9 cellular contexts compared by ENCODE assay signal in the genomic region with DNA sequence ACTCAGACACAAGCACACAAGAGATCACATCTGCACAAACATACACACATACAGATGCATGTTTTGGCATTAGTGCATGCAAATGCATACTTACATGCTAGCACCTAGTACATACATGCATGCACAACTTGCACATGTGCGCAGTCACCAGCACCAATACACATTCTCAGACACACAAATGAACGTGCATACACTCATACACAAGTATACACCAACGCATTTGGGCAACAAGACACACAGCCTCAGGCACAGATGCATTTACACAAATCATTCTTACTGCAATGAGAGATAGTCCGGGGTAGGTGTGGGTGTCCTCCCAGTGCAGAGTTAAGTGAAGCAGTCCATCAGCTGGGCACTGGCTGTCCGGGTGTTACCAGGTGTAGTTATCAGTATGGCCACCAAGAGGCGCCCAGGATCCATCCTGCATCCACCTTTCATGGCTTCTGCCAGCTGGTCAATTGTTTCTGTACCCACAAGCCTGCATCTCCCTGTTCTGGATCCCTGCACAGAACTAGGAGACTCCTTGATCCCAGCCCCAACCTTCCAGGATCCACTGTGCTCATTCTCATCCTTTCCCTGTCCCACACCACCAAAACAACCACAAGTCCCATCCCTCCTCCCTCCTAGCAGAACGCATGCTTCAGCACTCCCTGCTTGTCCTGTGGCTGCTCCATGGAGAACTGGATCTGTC. TPM values are rescaled to one million over a fixed set of nuclear protein-coding genes. Genes with fewer than 3 reads are reported as not detected.
DNase-seq lines count a peak whose midpoint lies in the region; ATAC-seq, FAIRE-seq and TF ChIP-seq lines count a peak whose summit lies in the region.
"Had no signal": no experiment of that assay in that cellular context is flagged by ENCODE, and none has a peak within 500 bp of the region (broad histone marks: within the 10 kb centered on the region; RNA-seq: fewer than 3 reads in every experiment).

No MANE protein-coding gene starts in this region.

- in situ Hi-C loops in GM23248 (cut with MboI): no loop called here

- H3K4me1 Mint-ChIP-seq in MCF 10A (ENCODE audit: insufficient read depth, unreplicated experiment): no peaks in the 10 kb centered on the region

- H3K9me3 Mint-ChIP-seq in MCF 10A (ENCODE audit: unreplicated experiment): no peaks in the 10 kb centered on the region

- no peaks in the 10 kb centered on the region for H3K79me2 ChIP-seq in GM23248 (ENCODE audit: insufficient read depth)

- H3K27me3 ChIP-seq in GM23248 (replicated peaks; ENCODE audit: insufficient read depth): no peaks in the 10 kb centered on the region

- FAIRE-seq in kidney (lab: Jason Lieb, UNC): no peak

- no peak overlapping the region for H2AFZ ChIP-seq in GM23248

- H3K36me3 Mint-ChIP-seq in MCF 10A (ENCODE audit: insufficient read depth, unreplicated experiment): peaks cover 9% of the 10 kb centered on the region

- H3K27me3 Mint-ChIP-seq in MCF 10A (ENCODE audit: insufficient read depth, unreplicated experiment): no peaks in the 10 kb centered on the region

- no peak overlapping the region for H3K9ac ChIP-seq in GM23248
- no peak overlapping the region for H3K9ac ChIP-seq in kidney (ENCODE audit: low read length in 2 of 2)

- peak; percentile 94 for TF ChIP-seq CTCF in MCF 10A (IDR thresholded peaks at IDR 0.05; ENCODE audit: unreplicated experiment)
- peak; percentile 69 for TF ChIP-seq CTCF in kidney (IDR thresholded peaks at IDR 0.05; ENCODE audit: borderline replicate concordance, extremely low read depth, insufficient read depth)

- H3K27ac Mint-ChIP-seq in MCF 10A (ENCODE audit: low read depth, unreplicated experiment): no peak overlapping the region

- WGBS in GM23248 (ENCODE audit: low coverage in 1 of 2, low lambda C conversion rate in 2 of 2, missing lambda C conversion rate in 2 of 2), 2 experiments: 3 to 6% methylated on average over 7 of the region's 7 CpGs

- H3K36me3 ChIP-seq in GM23248 (ENCODE audit: low read depth) (no peaks in the 10 kb centered on the region), kidney (ENCODE audit: control insufficient read depth in 1 of 2, insufficient read depth in 2 of 2, low read length in 2 of 2) (no peaks in the 10 kb centered on the region)

- peaks cover 26% of the 10 kb centered on the region for H3F3A ChIP-seq in GM23248 (ENCODE audit: insufficient read depth)

- no peak overlapping the region for H3K4me2 ChIP-seq in GM23248 (ENCODE audit: unreplicated experiment)

- H3K4me1 ChIP-seq in GM23248 (ENCODE audit: insufficient read depth) (no peaks in the 10 kb centered on the region), kidney (ENCODE audit: control insufficient read depth in 1 of 2, insufficient read depth in 1 of 2, low read depth in 1 of 2, low read length in 2 of 2) (peaks cover 0 to 3% of the 10 kb centered on the region in 2 donors)

- POLR2A ChIA-PET in MCF 10A (lab: Yijun Ruan, JAX): interaction anchor here (0.7 to 4.3 kb wide), 8 partner anchors 20 to 338 kb away, joined by 3 to 21 read pairs (median 4); no protein-coding TSS in a partner anchor

- H3K9me3 ChIP-seq in GM23248 (ENCODE audit: low read depth): no peaks in the 10 kb centered on the region
- H3K9me3 ChIP-seq in kidney (ENCODE audit: control insufficient read depth in 1 of 2, low read length in 2 of 2): no peaks in the 10 kb centered on the region

- no peaks in the 10 kb centered on the region for H4K20me1 ChIP-seq in GM23248 (ENCODE audit: insufficient read depth)

- H3K27ac ChIP-seq in GM23248 (no peak overlapping the region), kidney (ENCODE audit: low read depth in 2 of 2, low read length in 2 of 2) (no peak overlapping the region)

- BruUV-seq in MCF 10A (replicated peaks; lab: Mats Ljungman, UMichigan): TSS peak; percentile 26

- H3K4me3 Mint-ChIP-seq in MCF 10A (ENCODE audit: unreplicated experiment): no peak overlapping the region

- no peak for ATAC-seq in HG03095 (IDR thresholded peaks at IDR 0.05; ENCODE audit: unreplicated experiment)

- no peaks in the 10 kb centered on the region for H3K9me2 ChIP-seq in GM23248 (ENCODE audit: insufficient read depth)

- no peak overlapping the region for H3K4me3 ChIP-seq in GM23248
- no peak overlapping the region for H3K4me3 ChIP-seq in kidney (ENCODE audit: low read length in 2 of 2)

- DNase-seq in DMS53 (lab: John Stamatoyannopoulos, UW): peak; percentile 90
- peak; percentile 81 for DNase-seq in GM23248
- peak; percentile 54 for DNase-seq in MV-4-11 (lab: John Stamatoyannopoulos, UW)
- peak in 3 of 5 experiments; percentile 17 to 38 (median 27) for DNase-seq in T-helper 2 cell
- DNase-seq in MCF 10A (ENCODE audit: unreplicated experiment): peak; percentile 81
- peak; percentile 73 for DNase-seq in kidney
- peak; percentile 8 to 31 for DNase-seq in stimulated activated CD4-positive, alpha-beta T cell treated with anti-CD3 and anti-CD28 coated beads, Interleukin-1b, Interleukin-23, amount 100 ng/mL, for 4 hours (ENCODE audit: low read depth in 2 of 2)

- intact Hi-C loops in MCF 10A (cut with micrococcal nuclease) (loop anchor here (1.0 to 2.0 kb wide), 3 partner anchors 36 to 338 kb away; no protein-coding TSS in a partner anchor), kidney (cut with DNase I) (no loop called here)

- CTCF ChIA-PET in MCF 10A (lab: Yijun Ruan, JAX): interaction anchor here (0.6 to 11.1 kb wide), 36 partner anchors 8 to 338 kb away, joined by 3 to 178 read pairs (median 5); partner anchors contain the start of genes FOXD2 and PDZK1IP1

RNA-seq across cellular contexts. Expression of gene FOXE3, which starts 27.4 kb away (rescaled TPM):
- 0.13 TPM in 1 of 2 replicates, not detected in the other for total RNA-seq in GM23248 (2014; rRNA removed; shearing (Covaris generic))
- polyA plus RNA-seq in GM23248 (2016; fragmentation: Nextera tagmentation; extraction: Ambion mirVana) (0.13 TPM in 1 of 2 replicates, not detected in the other), kidney (ENCODE audit: insufficient read depth, low read depth, low replicate concordance) (0.19 TPM)
- total RNA-seq in MCF 10A (2022) (not detected in 2 replicates), kidney (not detected)
- total RNA-seq: activated CD8-positive, alpha-beta memory T cell treated with anti-CD3 and anti-CD28 coated beads for 36 hours had no signal

RNA-seq across cellular contexts. Expression of gene FOXD2, which starts 49.2 kb away (rescaled TPM):
- 0.43 TPM in 1 of 2 replicates, not detected in the other for total RNA-seq in GM23248 (2014; rRNA removed; shearing (Covaris generic))
- polyA plus RNA-seq in GM23248 (2016; fragmentation: Nextera tagmentation; extraction: Ambion mirVana) (0.15 and 0.20 TPM in 2 replicates), kidney (ENCODE audit: insufficient read depth, low read depth, low replicate concordance) (2.3 TPM)
- total RNA-seq in MCF 10A (2022) (0.27 and 0.44 TPM in 2 replicates), kidney (0.82 TPM)

RNA-seq across cellular contexts. Expression of gene CMPK1, which starts 55.1 kb away (rescaled TPM):
- 137 and 146 TPM in 2 replicates for total RNA-seq in GM23248 (2014; rRNA removed; shearing (Covaris generic))
- 141 and 144 TPM in 2 replicates for polyA plus RNA-seq in GM23248 (2016; fragmentation: Nextera tagmentation; extraction: Ambion mirVana)
- 106 and 113 TPM in 2 replicates for total RNA-seq in MCF 10A (2022)
- 92.1 TPM for total RNA-seq in kidney
- polyA plus RNA-seq in kidney (ENCODE audit: insufficient read depth, low read depth, low replicate concordance): 55.8 TPM

Comparison
In these comparisons a context has a peak if more than half of its experiments do, and no peak if none do; other contexts are left out.
1. DNase-seq: peak in every context shown above with its lines; median percentile 90 in DMS53; 81 in GM23248; 81 in MCF 10A; 73 in kidney; 54 in MV-4-11; 27 in T-helper 2 cell; 20 in stimulated activated CD4-positive, alpha-beta T cell treated with anti-CD3 and anti-CD28 coated beads, Interleukin-1b, Interleukin-23, amount 100 ng/mL, for 4 hours.